In the genomic region with DNA sequence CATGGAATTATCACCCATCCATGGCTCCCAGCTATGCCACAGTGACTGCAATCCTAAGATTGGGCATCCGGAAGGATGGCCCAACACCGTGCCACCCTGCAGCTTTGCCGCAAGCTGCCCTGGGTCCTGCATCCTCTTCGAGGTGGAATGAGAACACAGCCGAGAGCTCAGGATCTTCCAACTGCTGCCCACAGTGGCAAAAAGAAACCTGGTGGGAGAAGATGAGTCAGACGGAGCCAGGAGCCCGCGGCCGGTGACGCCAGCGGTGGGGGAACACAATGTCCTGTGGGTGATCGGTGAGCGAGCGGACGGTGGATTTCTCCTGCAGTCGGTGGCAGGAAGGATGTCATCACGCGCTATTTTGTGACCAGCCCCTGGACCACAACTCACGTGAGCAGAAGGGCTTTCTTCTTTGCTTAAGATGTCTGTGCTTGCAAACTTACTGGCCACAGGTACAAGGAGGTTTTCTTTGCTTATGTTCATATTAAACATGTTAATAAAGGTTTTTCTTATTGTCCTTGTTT, we compare ENCODE assay signal across 1 cellular context.
TF ChIP-seq lines count a peak whose summit lies in the region.

No MANE protein-coding gene starts in this region.

TF ChIP-seq in GM12878, 131 proteins besides CTCF, POLR2A, EP300 and RAD21 (continued from another document):
- TF ChIP-seq, protein P1, sequence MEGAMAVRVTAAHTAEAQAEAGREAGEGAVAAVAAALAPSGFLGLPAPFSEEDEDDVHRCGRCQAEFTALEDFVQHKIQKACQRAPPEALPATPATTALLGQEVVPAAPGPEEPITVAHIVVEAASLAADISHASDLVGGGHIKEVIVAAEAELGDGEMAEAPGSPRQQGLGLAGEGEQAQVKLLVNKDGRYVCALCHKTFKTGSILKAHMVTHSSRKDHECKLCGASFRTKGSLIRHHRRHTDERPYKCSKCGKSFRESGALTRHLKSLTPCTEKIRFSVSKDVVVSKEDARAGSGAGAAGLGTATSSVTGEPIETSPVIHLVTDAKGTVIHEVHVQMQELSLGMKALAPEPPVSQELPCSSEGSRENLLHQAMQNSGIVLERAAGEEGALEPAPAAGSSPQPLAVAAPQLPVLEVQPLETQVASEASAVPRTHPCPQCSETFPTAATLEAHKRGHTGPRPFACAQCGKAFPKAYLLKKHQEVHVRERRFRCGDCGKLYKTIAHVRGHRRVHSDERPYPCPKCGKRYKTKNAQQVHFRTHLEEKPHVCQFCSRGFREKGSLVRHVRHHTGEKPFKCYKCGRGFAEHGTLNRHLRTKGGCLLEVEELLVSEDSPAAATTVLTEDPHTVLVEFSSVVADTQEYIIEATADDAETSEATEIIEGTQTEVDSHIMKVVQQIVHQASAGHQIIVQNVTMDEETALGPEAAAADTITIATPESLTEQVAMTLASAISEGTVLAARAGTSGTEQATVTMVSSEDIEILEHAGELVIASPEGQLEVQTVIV (IDR thresholded peaks at IDR 0.05; ENCODE audit: borderline replicate concordance, partially characterized antibody): no peak
- TF ChIP-seq, protein P2, sequence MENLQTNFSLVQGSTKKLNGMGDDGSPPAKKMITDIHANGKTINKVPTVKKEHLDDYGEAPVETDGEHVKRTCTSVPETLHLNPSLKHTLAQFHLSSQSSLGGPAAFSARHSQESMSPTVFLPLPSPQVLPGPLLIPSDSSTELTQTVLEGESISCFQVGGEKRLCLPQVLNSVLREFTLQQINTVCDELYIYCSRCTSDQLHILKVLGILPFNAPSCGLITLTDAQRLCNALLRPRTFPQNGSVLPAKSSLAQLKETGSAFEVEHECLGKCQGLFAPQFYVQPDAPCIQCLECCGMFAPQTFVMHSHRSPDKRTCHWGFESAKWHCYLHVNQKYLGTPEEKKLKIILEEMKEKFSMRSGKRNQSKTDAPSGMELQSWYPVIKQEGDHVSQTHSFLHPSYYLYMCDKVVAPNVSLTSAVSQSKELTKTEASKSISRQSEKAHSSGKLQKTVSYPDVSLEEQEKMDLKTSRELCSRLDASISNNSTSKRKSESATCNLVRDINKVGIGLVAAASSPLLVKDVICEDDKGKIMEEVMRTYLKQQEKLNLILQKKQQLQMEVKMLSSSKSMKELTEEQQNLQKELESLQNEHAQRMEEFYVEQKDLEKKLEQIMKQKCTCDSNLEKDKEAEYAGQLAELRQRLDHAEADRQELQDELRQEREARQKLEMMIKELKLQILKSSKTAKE (IDR thresholded peaks at IDR 0.05; ENCODE audit: low read depth, poor library complexity, severe bottlenecking): peak; percentile 42
- peak; percentile 93 for TF ChIP-seq IKZF1 (conservative IDR thresholded peaks at IDR 0.05)
- no peak; the same call in 1 of the 2 replicates for TF ChIP-seq NR2F1 (conservative IDR thresholded peaks at IDR 0.05)
- TF ChIP-seq, protein P3, sequence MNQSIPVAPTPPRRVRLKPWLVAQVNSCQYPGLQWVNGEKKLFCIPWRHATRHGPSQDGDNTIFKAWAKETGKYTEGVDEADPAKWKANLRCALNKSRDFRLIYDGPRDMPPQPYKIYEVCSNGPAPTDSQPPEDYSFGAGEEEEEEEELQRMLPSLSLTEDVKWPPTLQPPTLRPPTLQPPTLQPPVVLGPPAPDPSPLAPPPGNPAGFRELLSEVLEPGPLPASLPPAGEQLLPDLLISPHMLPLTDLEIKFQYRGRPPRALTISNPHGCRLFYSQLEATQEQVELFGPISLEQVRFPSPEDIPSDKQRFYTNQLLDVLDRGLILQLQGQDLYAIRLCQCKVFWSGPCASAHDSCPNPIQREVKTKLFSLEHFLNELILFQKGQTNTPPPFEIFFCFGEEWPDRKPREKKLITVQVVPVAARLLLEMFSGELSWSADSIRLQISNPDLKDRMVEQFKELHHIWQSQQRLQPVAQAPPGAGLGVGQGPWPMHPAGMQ (IDR thresholded peaks at IDR 0.05; ENCODE audit: borderline replicate concordance): no peak
- peak; percentile 68 for TF ChIP-seq CREM (IDR thresholded peaks at IDR 0.05; ENCODE audit: low read depth)
- TF ChIP-seq, protein P4, sequence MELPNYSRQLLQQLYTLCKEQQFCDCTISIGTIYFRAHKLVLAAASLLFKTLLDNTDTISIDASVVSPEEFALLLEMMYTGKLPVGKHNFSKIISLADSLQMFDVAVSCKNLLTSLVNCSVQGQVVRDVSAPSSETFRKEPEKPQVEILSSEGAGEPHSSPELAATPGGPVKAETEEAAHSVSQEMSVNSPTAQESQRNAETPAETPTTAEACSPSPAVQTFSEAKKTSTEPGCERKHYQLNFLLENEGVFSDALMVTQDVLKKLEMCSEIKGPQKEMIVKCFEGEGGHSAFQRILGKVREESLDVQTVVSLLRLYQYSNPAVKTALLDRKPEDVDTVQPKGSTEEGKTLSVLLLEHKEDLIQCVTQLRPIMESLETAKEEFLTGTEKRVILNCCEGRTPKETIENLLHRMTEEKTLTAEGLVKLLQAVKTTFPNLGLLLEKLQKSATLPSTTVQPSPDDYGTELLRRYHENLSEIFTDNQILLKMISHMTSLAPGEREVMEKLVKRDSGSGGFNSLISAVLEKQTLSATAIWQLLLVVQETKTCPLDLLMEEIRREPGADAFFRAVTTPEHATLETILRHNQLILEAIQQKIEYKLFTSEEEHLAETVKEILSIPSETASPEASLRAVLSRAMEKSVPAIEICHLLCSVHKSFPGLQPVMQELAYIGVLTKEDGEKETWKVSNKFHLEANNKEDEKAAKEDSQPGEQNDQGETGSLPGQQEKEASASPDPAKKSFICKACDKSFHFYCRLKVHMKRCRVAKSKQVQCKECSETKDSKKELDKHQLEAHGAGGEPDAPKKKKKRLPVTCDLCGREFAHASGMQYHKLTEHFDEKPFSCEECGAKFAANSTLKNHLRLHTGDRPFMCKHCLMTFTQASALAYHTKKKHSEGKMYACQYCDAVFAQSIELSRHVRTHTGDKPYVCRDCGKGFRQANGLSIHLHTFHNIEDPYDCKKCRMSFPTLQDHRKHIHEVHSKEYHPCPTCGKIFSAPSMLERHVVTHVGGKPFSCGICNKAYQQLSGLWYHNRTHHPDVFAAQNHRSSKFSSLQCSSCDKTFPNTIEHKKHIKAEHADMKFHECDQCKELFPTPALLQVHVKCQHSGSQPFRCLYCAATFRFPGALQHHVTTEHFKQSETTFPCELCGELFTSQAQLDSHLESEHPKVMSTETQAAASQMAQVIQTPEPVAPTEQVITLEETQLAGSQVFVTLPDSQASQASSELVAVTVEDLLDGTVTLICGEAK (IDR thresholded peaks at IDR 0.05; ENCODE audit: borderline replicate concordance): 0 out of 2 replicates have a peak, but pooled peaks have one; percentile 15
- TF ChIP-seq NBN (IDR thresholded peaks at IDR 0.05): peak; percentile 41; the same call in 1 of the 2 replicates
- no peak for TF ChIP-seq MYB (IDR thresholded peaks at IDR 0.05; ENCODE audit: borderline replicate concordance, low read depth, low read length)
- no peak for TF ChIP-seq NFYA (IDR thresholded peaks at IDR 0.05; ENCODE audit: borderline replicate concordance, low read depth, low read length)
- TF ChIP-seq ZNF207 (IDR thresholded peaks at IDR 0.05; ENCODE audit: borderline replicate concordance): no peak
- TF ChIP-seq MXI1 (IDR thresholded peaks at IDR 0.05; ENCODE audit: low read depth, low read length): peak; percentile 63; the same call in 1 of the 2 replicates
- peak; percentile 78 for TF ChIP-seq CHD2 (IDR thresholded peaks at IDR 0.05; ENCODE audit: borderline replicate concordance, low read depth, low read length)
- TF ChIP-seq TAF1 (IDR thresholded peaks at IDR 0.05; ENCODE audit: borderline replicate concordance, low read depth, low read length): 0 out of 2 replicates have a peak, but pooled peaks have one; percentile 30
- TF ChIP-seq EGR1 (IDR thresholded peaks at IDR 0.05; ENCODE audit: borderline replicate concordance in 1 of 2, low read depth in 2 of 2, low read length in 2 of 2): no peak
